Comparison of ENCODE assay signal across 19 cellular contexts in genomic region chr4:7001271-7001670, GRCh38. TPM values are rescaled to one million over a fixed set of nuclear protein-coding genes. Genes with fewer than 3 reads are reported as not detected.
DNase-seq lines count a peak whose midpoint lies in the region; TF ChIP-seq lines count a peak whose summit lies in the region.
"Had no signal": no experiment of that assay in that cellular context is flagged by ENCODE, and none has a peak within 500 bp of the region (broad histone marks: within the 10 kb centered on the region; RNA-seq: fewer than 3 reads in every experiment).

No MANE protein-coding gene starts in this region.

- DNase-seq in T-helper 1 cell (no peak), AG20443 (ENCODE audit: low spot score) (peak; percentile 1), mesothelial cell of epicardium (ENCODE audit: low spot score in 2 of 2, unreplicated experiment in 2 of 2) (no peak), NCI-H524 treated with DMSO at 0.1 percent for 48 hours (lab: John Stamatoyannopoulos, UW) (no peak), Kasumi-1 (lab: John Stamatoyannopoulos, UW) (no peak)
- no peak for DNase-seq in activated CD4-positive, alpha-beta memory T cell treated with anti-CD3 and anti-CD28 coated beads for 36 hours
- no peak for DNase-seq in stimulated activated CD4-positive, alpha-beta T cell treated with anti-CD3 and anti-CD28 coated beads, Interleukin-1b, Interleukin-23, amount 100 ng/mL, for 48 hours
- DNase-seq: 8988T; CD8-positive, alpha-beta memory T cell; DND-41; H9; IMR-90; Karpas-422; NCI-H1105 treated with DMSO at 0.1 percent for 48 hours; NCI-H1694 treated with DMSO at 0.1 percent for 48 hours; NCI-H446 treated with DMSO at 0.1 percent for 48 hours; NCI-H774; PC-9 had no signal

- intact Hi-C loops in activated CD4-positive, alpha-beta memory T cell treated with anti-CD3 and anti-CD28 coated beads for 36 hours (cut with micrococcal nuclease): no loop called here

- POLR2A ChIA-PET in activated CD4-positive, alpha-beta memory T cell treated with anti-CD3 and anti-CD28 coated beads for 36 hours (lab: Charles Lee): no interaction called here

- CTCF ChIA-PET in activated CD4-positive, alpha-beta memory T cell treated with anti-CD3 and anti-CD28 coated beads for 36 hours (lab: Charles Lee): interaction anchor here (1.4 kb wide), 1 partner anchor 27 kb away, joined by 4 read pairs; no protein-coding TSS in a partner anchor

- peak overlapping the region; percentile 54 for H3K27ac Mint-ChIP-seq in T-helper 1 cell treated with Interleukin-12 subunit alpha and Interleukin-12 subunit beta and Interleukin-4 antibody, amounts not matched to agents 30 μg/mL and 1 μg/mL, for 36 hours
- H3K27ac Mint-ChIP-seq in activated CD4-positive, alpha-beta memory T cell treated with anti-CD3 and anti-CD28 coated beads for 36 hours: peak overlapping the region; percentile 30
- H3K27ac Mint-ChIP-seq in mesothelial cell of epicardium: peak overlapping the region; percentile 0

- peaks cover 32% of the 10 kb centered on the region for H3K4me1 Mint-ChIP-seq in T-helper 1 cell treated with Interleukin-12 subunit alpha and Interleukin-12 subunit beta and Interleukin-4 antibody, amounts not matched to agents 30 μg/mL and 1 μg/mL, for 36 hours (ENCODE audit: low read depth)
- H3K4me1 Mint-ChIP-seq in activated CD4-positive, alpha-beta memory T cell treated with anti-CD3 and anti-CD28 coated beads for 36 hours (ENCODE audit: low read depth): peaks cover 16% of the 10 kb centered on the region
- H3K4me1 Mint-ChIP-seq in mesothelial cell of epicardium: peaks cover 2% of the 10 kb centered on the region

- no peak overlapping the region for H3K4me3 Mint-ChIP-seq in T-helper 1 cell treated with Interleukin-12 subunit alpha and Interleukin-12 subunit beta and Interleukin-4 antibody, amounts not matched to agents 30 μg/mL and 1 μg/mL, for 36 hours
- no peak overlapping the region for H3K4me3 Mint-ChIP-seq in activated CD4-positive, alpha-beta memory T cell treated with anti-CD3 and anti-CD28 coated beads for 36 hours
- H3K4me3 Mint-ChIP-seq in mesothelial cell of epicardium: no peak overlapping the region
- H3K4me3 Mint-ChIP-seq: H9 had no signal

- no peak for TF ChIP-seq CTCF in mesothelial cell of epicardium (IDR thresholded peaks at IDR 0.05; ENCODE audit: unreplicated experiment)

- H3K36me3 Mint-ChIP-seq in T-helper 1 cell treated with Interleukin-12 subunit alpha and Interleukin-12 subunit beta and Interleukin-4 antibody, amounts not matched to agents 30 μg/mL and 1 μg/mL, for 36 hours (ENCODE audit: low read depth): peaks cover 42% of the 10 kb centered on the region
- H3K36me3 Mint-ChIP-seq in activated CD4-positive, alpha-beta memory T cell treated with anti-CD3 and anti-CD28 coated beads for 36 hours: peaks cover 47% of the 10 kb centered on the region
- peaks cover 43% of the 10 kb centered on the region for H3K36me3 Mint-ChIP-seq in mesothelial cell of epicardium

- no peaks in the 10 kb centered on the region for H3K27me3 Mint-ChIP-seq in T-helper 1 cell treated with Interleukin-12 subunit alpha and Interleukin-12 subunit beta and Interleukin-4 antibody, amounts not matched to agents 30 μg/mL and 1 μg/mL, for 36 hours (ENCODE audit: low read depth)
- H3K27me3 Mint-ChIP-seq in activated CD4-positive, alpha-beta memory T cell treated with anti-CD3 and anti-CD28 coated beads for 36 hours: no peaks in the 10 kb centered on the region
- H3K27me3 Mint-ChIP-seq in mesothelial cell of epicardium (ENCODE audit: low read depth): no peaks in the 10 kb centered on the region
- H3K27me3 Mint-ChIP-seq: CD8-positive, alpha-beta memory T cell had no signal

- no peaks in the 10 kb centered on the region for H3K9me3 Mint-ChIP-seq in T-helper 1 cell treated with Interleukin-12 subunit alpha and Interleukin-12 subunit beta and Interleukin-4 antibody, amounts not matched to agents 30 μg/mL and 1 μg/mL, for 36 hours
- H3K9me3 Mint-ChIP-seq in activated CD4-positive, alpha-beta memory T cell treated with anti-CD3 and anti-CD28 coated beads for 36 hours: no peaks in the 10 kb centered on the region
- H3K9me3 Mint-ChIP-seq in mesothelial cell of epicardium: no peaks in the 10 kb centered on the region
- H3K9me3 Mint-ChIP-seq: CD8-positive, alpha-beta memory T cell; H9 had no signal

RNA-seq across cellular contexts. Expression of gene TADA2B, which starts 41.9 kb away (rescaled TPM):
- 10 to 100 TPM; 10.8 to 11.5 TPM for total RNA-seq in activated CD4-positive, alpha-beta memory T cell treated with anti-CD3 and anti-CD28 coated beads for 36 hours
- 16.5 to 19.0 TPM (median 17.4 TPM) in 3 replicates for total RNA-seq in mesothelial cell of epicardium

Comparison
In these comparisons a context has a peak if more than half of its experiments do, and no peak if none do; other contexts are left out.
1. H3K27ac Mint-ChIP-seq: peak in every context shown above with its lines; median percentile 54 in T-helper 1 cell treated with Interleukin-12 subunit alpha and Interleukin-12 subunit beta and Interleukin-4 antibody, amounts not matched to agents 30 μg/mL and 1 μg/mL, for 36 hours; 30 in activated CD4-positive, alpha-beta memory T cell treated with anti-CD3 and anti-CD28 coated beads for 36 hours; 0 in mesothelial cell of epicardium.